In the genomic region with DNA sequence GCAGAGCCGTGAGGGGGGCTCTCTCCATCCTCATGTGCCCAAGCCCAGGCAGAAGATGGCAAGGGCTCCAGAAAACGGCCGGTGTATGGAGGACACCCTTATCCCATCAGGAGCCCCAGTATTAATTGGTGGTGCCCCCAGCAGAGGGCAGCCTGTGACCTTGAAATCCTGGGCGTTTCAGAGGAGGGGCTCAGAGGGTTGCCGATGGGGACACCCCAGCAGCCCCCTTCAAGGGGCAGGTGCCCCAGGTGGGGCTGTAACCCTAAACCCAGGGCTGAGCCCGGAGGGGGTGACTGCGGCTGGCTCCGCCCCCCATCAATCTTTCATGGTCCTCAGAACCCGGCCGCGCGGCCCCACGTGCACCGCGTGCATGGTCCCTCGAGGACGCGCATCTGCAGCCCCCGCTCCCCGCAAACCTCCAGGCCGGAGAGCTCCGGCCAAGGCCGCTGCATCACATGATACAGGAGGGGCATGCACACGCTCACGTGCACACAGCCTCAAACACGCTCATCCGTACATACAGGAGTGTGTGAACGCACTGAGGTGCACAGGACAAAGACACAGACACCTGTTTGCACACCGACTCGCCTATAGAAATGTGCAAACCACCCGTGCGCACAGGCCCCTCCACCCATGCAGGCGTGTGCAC, we compare ENCODE assay signal across 8 cellular contexts. TPM values are rescaled to one million over a fixed set of nuclear protein-coding genes. Genes with fewer than 3 reads are reported as not detected.
DNase-seq lines count a peak whose midpoint lies in the region; ATAC-seq and TF ChIP-seq lines count a peak whose summit lies in the region.

No MANE protein-coding gene starts in this region.

- H3K4me1 ChIP-seq in Panc1 (ENCODE audit: control insufficient read depth, insufficient read depth, low read length), result peaks cover 3% of the 10 kb centered on the region; the same call in 1 of the 2 replicates
- H3K4me1 ChIP-seq in suprapubic skin, result peaks cover 27% of the 10 kb centered on the region

- intact Hi-C loops in Panc1 (cut with micrococcal nuclease; ENCODE audit: unreplicated experiment), result no loop called here
- intact Hi-C loops in lower leg skin (cut with DNase I; ENCODE audit: low total_unique reads), result no loop called here

- POLR2A ChIA-PET in Panc1 (lab: Charles Lee), result no interaction called here

- 7 to 18% methylated on average over 12 to 22 of the region's 33 CpGs for WGBS in lower leg skin, 2 donors
- WGBS in suprapubic skin, result 28% methylated on average over 6 of the region's 33 CpGs

- H3K27ac ChIP-seq in Panc1 (ENCODE audit: low read length), result no peak overlapping the region
- no peak overlapping the region for H3K27ac ChIP-seq in suprapubic skin

- in situ Hi-C loops in Panc1 (cut with HindIII; ENCODE audit: low pct_unique_long_range_greater_than_20kb, low sequenced_read_pairs), result no loop called here

- H3K36me3 ChIP-seq in Panc1 (ENCODE audit: control insufficient read depth, insufficient read depth, low read length) (no peaks in the 10 kb centered on the region; the same call in 1 of the 2 replicates), suprapubic skin (peaks cover 12% of the 10 kb centered on the region)

- H3K27me3 ChIP-seq in Panc1 (ENCODE audit: control insufficient read depth, insufficient read depth, low read length) (no peaks in the 10 kb centered on the region), suprapubic skin (no peaks in the 10 kb centered on the region)

- TF ChIP-seq POLR2A in lower leg skin (IDR thresholded peaks at IDR 0.05) (no peak), suprapubic skin (IDR thresholded peaks at IDR 0.05) (no peak)

- no peak for TF ChIP-seq EP300 in suprapubic skin (IDR thresholded peaks at IDR 0.05)

- BruUV-seq in Panc1 (replicated peaks; lab: Mats Ljungman, UMichigan), result no TSS peak

- CTCF ChIA-PET in Panc1 (lab: Charles Lee), result no interaction called here

- TF ChIP-seq CTCF in Panc1 (IDR thresholded peaks at IDR 0.05) (no peak; the same call in 1 of the 2 replicates), cardiac fibroblast (IDR thresholded peaks at IDR 0.05; ENCODE audit: low read depth, low read length) (no peak), lower leg skin (IDR thresholded peaks at IDR 0.05) (no peak), suprapubic skin (IDR thresholded peaks at IDR 0.05) (no peak)

- H3K9me3 ChIP-seq in Panc1 (ENCODE audit: control insufficient read depth, insufficient read depth, low read depth, low read length) (no peaks in the 10 kb centered on the region), suprapubic skin (no peaks in the 10 kb centered on the region)

- DNase-seq in NCI-H1105 treated with DMSO at 0.1 percent for 48 hours (lab: John Stamatoyannopoulos, UW), result peak; percentile 27
- no peak for DNase-seq in NCI-H1105 (lab: John Stamatoyannopoulos, UW)
- no peak for DNase-seq in Panc1 (ENCODE audit: low read depth, low spot score)
- DNase-seq in cardiac fibroblast (ENCODE audit: low read depth in 2 of 2), result peak; percentile 25 to 27
- peak in 1 of 2 donors; percentile 34 for DNase-seq in lower leg skin (ENCODE audit: low spot score in 2 of 2)
- peak in 1 of 2 donors; percentile 77 for DNase-seq in suprapubic skin (ENCODE audit: low spot score in 2 of 2)
- DNase-seq in activated gamma-delta T cell treated with Interleukin-2 at 50 U/mL for 16 hours, result no peak

- ATAC-seq in Panc1, result no peak
- ATAC-seq in GM18870 (IDR thresholded peaks at IDR 0.05; ENCODE audit: unreplicated experiment), result no peak

- H3K4me3 ChIP-seq in Panc1 (ENCODE audit: low read depth in 2 of 2, low read length in 2 of 2) (peak overlapping the region; percentile 54 to 59), cardiac fibroblast (replicated peaks in 1 of 2; ENCODE audit: low read depth in 2 of 2, low read length in 2 of 2) (peak overlapping the region; percentile 85 to 87), lower leg skin (ENCODE audit: low read depth, poor library complexity, severe bottlenecking) (peak overlapping the region; percentile 36), suprapubic skin (peak overlapping the region; percentile 58)

RNA-seq across cellular contexts. Expression of a gene that starts 1.0 kb away (rescaled TPM):
- 1.0 TPM for total RNA-seq in Panc1 (2021; ENCODE audit: unreplicated experiment)
- 1.4 TPM for polyA plus RNA-seq in Panc1 (2012; ENCODE audit: insufficient read length)
- total RNA-seq in lower leg skin, result 1 to 10 TPM in 3 of 4 donors, under 1 TPM in 1; 0.91 to 2.7 (median 2.1) TPM
- total RNA-seq in suprapubic skin, result 1 to 10 TPM; 1.9 to 5.3 (median 1.9) TPM

RNA-seq across cellular contexts. Expression of a gene that starts 9.9 kb away (rescaled TPM):
- total RNA-seq in Panc1 (2021; ENCODE audit: unreplicated experiment) (13.3 TPM), lower leg skin (10 to 100 TPM in 3 of 4 donors, 1 to 10 TPM in 1; 8.5 to 29.3 (median 20.2) TPM), suprapubic skin (10 to 100 TPM in 3 of 4 donors, 1 to 10 TPM in 1; 4.8 to 27.2 (median 14.7) TPM)
- polyA plus RNA-seq in Panc1 (2012; ENCODE audit: insufficient read length), result 17.0 TPM

RNA-seq across cellular contexts. Expression of a gene that starts 23.4 kb away (rescaled TPM):
- total RNA-seq in Panc1 (2021; ENCODE audit: unreplicated experiment), result 0.98 TPM
- polyA plus RNA-seq in Panc1 (2012; ENCODE audit: insufficient read length), result 1.6 TPM
- total RNA-seq in lower leg skin, result under 1 TPM in 1 of 4 donors, not detected in 3; 0.29 TPM
- total RNA-seq in suprapubic skin, result 1 to 10 TPM in 1 of 4 donors, under 1 TPM in 1, not detected in 2; 0.47 to 2.0 TPM

RNA-seq across cellular contexts. Expression of a gene that starts 29.3 kb away (rescaled TPM):
- total RNA-seq in Panc1 (2021; ENCODE audit: unreplicated experiment) (39.7 TPM), lower leg skin (100 to 1,000 TPM in 2 of 4 donors, 10 to 100 TPM in 2; 39.1 to 214 (median 98.3) TPM), suprapubic skin (10 to 100 TPM; 13.4 to 37.2 (median 35.1) TPM)
- polyA plus RNA-seq in Panc1 (2012; ENCODE audit: insufficient read length), result 38.3 TPM

RNA-seq across cellular contexts. Expression of a gene that starts 49.9 kb away (rescaled TPM):
- 37.6 TPM for total RNA-seq in Panc1 (2021; ENCODE audit: unreplicated experiment)
- 67.7 TPM for polyA plus RNA-seq in Panc1 (2012; ENCODE audit: insufficient read length)
- total RNA-seq in lower leg skin, result 10 to 100 TPM in 3 of 4 donors, 1 to 10 TPM in 1; 8.3 to 39.4 (median 32.2) TPM
- 10 to 100 TPM; 14.1 to 25.9 (median 19.5) TPM for total RNA-seq in suprapubic skin

Comparison
In these comparisons a context has a peak if more than half of its experiments do, and no peak if none do; other contexts are left out.
1. DNase-seq: peak in NCI-H1105 treated with DMSO at 0.1 percent for 48 hours (single experiment) and cardiac fibroblast (2 of 2); none in NCI-H1105 (single experiment), Panc1 (single experiment) and activated gamma-delta T cell treated with Interleukin-2 at 50 U/mL for 16 hours (single experiment).
2. H3K4me3 ChIP-seq: peak in every context shown above with its lines; median percentile 86 in cardiac fibroblast; 58 in suprapubic skin; 56 in Panc1; 36 in lower leg skin.